Comparison of ENCODE assay signal across 1 cellular context in genomic region chr13:113452942-113453901, GRCh38.
TF ChIP-seq lines count a peak whose summit lies in the region.

ADPRHL1 (minus strand) TSS chr13:113453488; CDS start chr13:113453437, 51 bp downstream.

TF ChIP-seq in HEK293, 187 proteins besides CTCF, POLR2A, EP300 and RAD21 (continued from another document and continues in another):
- TF ChIP-seq PRDM4 (tag by site-specific recombination; IDR thresholded peaks at IDR 0.05) = peak; percentile 75
- TF ChIP-seq ELK4 (IDR thresholded peaks at IDR 0.05; ENCODE audit: borderline replicate concordance, low read depth, low read length) = no peak
- no peak for TF ChIP-seq GFI1B (tag by site-specific recombination; IDR thresholded peaks at IDR 0.05)
- TF ChIP-seq ZNF571 (tag by site-specific recombination; IDR thresholded peaks at IDR 0.05) = no peak
- TF ChIP-seq ZBTB7A (tag by site-specific recombination; IDR thresholded peaks at IDR 0.05; ENCODE audit: low read depth) = no peak
- TF ChIP-seq ZNF266 (tag by site-specific recombination; IDR thresholded peaks at IDR 0.05; ENCODE audit: low read depth) = no peak
- TF ChIP-seq TSHZ1 (tag by site-specific recombination; IDR thresholded peaks at IDR 0.05; ENCODE audit: borderline replicate concordance) = peak; percentile 73; the same call in 1 of the 2 replicates
- TF ChIP-seq BCL11B (tag by site-specific recombination; IDR thresholded peaks at IDR 0.05; ENCODE audit: low read depth) = peak; percentile 33; the same call in 1 of the 2 replicates
- peak; percentile 80; the same call in 1 of the 2 replicates for TF ChIP-seq ZNF223 (tag by site-specific recombination; IDR thresholded peaks at IDR 0.05)
- TF ChIP-seq IKZF3 (tag by site-specific recombination; IDR thresholded peaks at IDR 0.05) = peak; percentile 11; the same call in 1 of the 2 replicates
- no peak for TF ChIP-seq GLI2 (tag by site-specific recombination; IDR thresholded peaks at IDR 0.05; ENCODE audit: borderline replicate concordance, low read depth)
- 0 out of 2 replicates have a peak, but pooled peaks have one; percentile 13 for TF ChIP-seq ZNF394 (tag by site-specific recombination; IDR thresholded peaks at IDR 0.05; ENCODE audit: borderline replicate concordance)
- peak; percentile 28; the same call in 1 of the 2 replicates for TF ChIP-seq KLF1 (tag by site-specific recombination; IDR thresholded peaks at IDR 0.05)
- no peak for TF ChIP-seq ZNF544 (tag by site-specific recombination; IDR thresholded peaks at IDR 0.05)
- no peak for TF ChIP-seq RBAK (tag by site-specific recombination; IDR thresholded peaks at IDR 0.05)
- no peak for TF ChIP-seq ZNF843 (tag by site-specific recombination; IDR thresholded peaks at IDR 0.05)
- no peak for TF ChIP-seq ZNF280D (tag by site-specific recombination; IDR thresholded peaks at IDR 0.05)
- TF ChIP-seq ZBTB21 (tag by site-specific recombination; IDR thresholded peaks at IDR 0.05) = no peak
- TF ChIP-seq GLIS1 (tag by site-specific recombination; IDR thresholded peaks at IDR 0.05) = peak; percentile 70
- no peak for TF ChIP-seq ZBTB20 (tag by site-specific recombination; IDR thresholded peaks at IDR 0.05)
- TF ChIP-seq PATZ1 (tag by site-specific recombination; IDR thresholded peaks at IDR 0.05) = peak; percentile 46; the same call in 1 of the 2 replicates
- no peak for TF ChIP-seq ZNF48 (tag by site-specific recombination; IDR thresholded peaks at IDR 0.05)
- TF ChIP-seq ZSCAN18 (tag by site-specific recombination; IDR thresholded peaks at IDR 0.05) = no peak
- TF ChIP-seq ZFHX2 (tag by site-specific recombination; conservative IDR thresholded peaks at IDR 0.05) = no peak; the same call in 1 of the 2 replicates
- TF ChIP-seq ZNF629 (tag by site-specific recombination; IDR thresholded peaks at IDR 0.05) = peak; percentile 51
- no peak for TF ChIP-seq MEIS1 (CRISPR knock-in tag; IDR thresholded peaks at IDR 0.05; ENCODE audit: borderline replicate concordance)
- TF ChIP-seq ZNF449 (tag by site-specific recombination; IDR thresholded peaks at IDR 0.05) = no peak
- TF ChIP-seq ZFP69B (tag by site-specific recombination; IDR thresholded peaks at IDR 0.05) = peak; percentile 98
- TF ChIP-seq PRDM1 (tag by site-specific recombination; IDR thresholded peaks at IDR 0.05) = peak; percentile 77
- TF ChIP-seq ZNF548 (tag by site-specific recombination; IDR thresholded peaks at IDR 0.05) = no peak
- no peak for TF ChIP-seq ZNF580 (tag by site-specific recombination; IDR thresholded peaks at IDR 0.05)
- TF ChIP-seq ZBTB48 (tag by site-specific recombination; IDR thresholded peaks at IDR 0.05) = no peak
- no peak for TF ChIP-seq REST (tag by site-specific recombination; IDR thresholded peaks at IDR 0.05)
- no peak for TF ChIP-seq ZNF157 (tag by site-specific recombination; IDR thresholded peaks at IDR 0.05)
- peak; percentile 66 for TF ChIP-seq ZBTB8A (tag by site-specific recombination; IDR thresholded peaks at IDR 0.05)
- no peak for TF ChIP-seq BCL6B (tag by site-specific recombination; IDR thresholded peaks at IDR 0.05)
- TF ChIP-seq ZNF335 (tag by site-specific recombination; conservative IDR thresholded peaks at IDR 0.05) = no peak
- TF ChIP-seq BCL11A (tag by site-specific recombination; IDR thresholded peaks at IDR 0.05; ENCODE audit: low read depth) = peak; percentile 36; the same call in 1 of the 2 replicates
- peak; percentile 93 for TF ChIP-seq ZBTB17 (tag by site-specific recombination; IDR thresholded peaks at IDR 0.05)
- no peak for TF ChIP-seq ZNF324 (tag by site-specific recombination; IDR thresholded peaks at IDR 0.05)
